8 cellular contexts compared by ENCODE assay signal in the genomic region with DNA sequence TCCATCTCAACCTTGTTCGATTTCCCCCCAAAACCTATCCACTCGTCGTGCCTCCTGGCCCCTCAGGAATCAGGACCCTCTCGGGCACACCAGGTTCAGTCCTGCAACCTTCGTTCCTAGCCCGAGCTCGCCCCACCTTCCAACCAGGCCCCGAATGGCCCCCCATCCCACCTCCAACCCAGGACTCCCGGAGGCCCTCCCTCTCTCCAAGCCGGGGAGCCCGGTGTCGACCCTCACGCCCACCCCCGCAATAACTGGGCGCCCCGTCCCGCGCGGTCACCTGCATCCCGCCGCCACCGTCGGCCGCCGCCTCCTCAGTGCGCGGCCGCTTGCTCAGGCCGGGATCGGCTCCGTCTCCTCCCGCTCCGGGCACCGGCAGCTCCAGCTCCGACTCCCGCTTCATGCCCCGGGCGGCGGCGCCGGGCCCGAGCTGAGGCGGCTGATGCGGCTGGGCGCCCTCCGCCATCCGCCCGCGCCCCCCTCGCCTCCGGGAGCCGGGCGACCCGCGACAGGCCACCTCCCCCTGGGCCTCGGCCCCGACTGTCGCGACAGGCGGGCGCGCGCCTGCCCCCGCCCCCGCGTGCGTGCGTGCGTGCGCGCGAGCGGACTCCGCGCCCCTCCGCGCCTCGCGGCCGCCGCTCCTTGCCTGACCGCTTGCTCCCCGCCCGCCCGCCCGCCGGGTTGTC. TPM values are rescaled to one million over a fixed set of nuclear protein-coding genes. Genes with fewer than 3 reads are reported as not detected.
DNase-seq lines count a peak whose midpoint lies in the region; ATAC-seq lines count a peak whose summit lies in the region.

No MANE protein-coding gene starts in this region.

- no peaks in the 10 kb centered on the region for H3K9me3 ChIP-seq in CD4-positive, CD25-positive, alpha-beta regulatory T cell (ENCODE audit: control insufficient read depth in 2 of 2, low read length in 2 of 2)
- no peaks in the 10 kb centered on the region for H3K9me3 ChIP-seq in GM23248 (ENCODE audit: low read depth)

- H3K9ac ChIP-seq in GM23248, result peak overlapping the region; percentile 93

- peaks cover 28% of the 10 kb centered on the region for H3F3A ChIP-seq in GM23248 (ENCODE audit: insufficient read depth)

- H4K20me1 ChIP-seq in GM23248 (ENCODE audit: insufficient read depth), result no peaks in the 10 kb centered on the region

- 0 to 1% methylated on average over 29 to 60 of the region's 87 CpGs for WGBS in GM23248 (ENCODE audit: low coverage in 1 of 2, low lambda C conversion rate in 2 of 2, missing lambda C conversion rate in 2 of 2), 2 experiments

- peak; percentile 19 to 26 for ATAC-seq in CD4-positive, CD25-positive, alpha-beta regulatory T cell (ENCODE audit: low read depth in 2 of 2)
- ATAC-seq in naive B cell (ENCODE audit: low read depth in 2 of 2) (peak; percentile 22 to 31), GM21423 (IDR thresholded peaks at IDR 0.05; ENCODE audit: unreplicated experiment) (no peak)

- peak in 1 of 3 donors; percentile 11 for DNase-seq in CD4-positive, CD25-positive, alpha-beta regulatory T cell
- DNase-seq in GM23248 (no peak), T follicular helper cell (ENCODE audit: low read depth) (peak; percentile 3), epithelial cell of prostate (ENCODE audit: low read depth, low spot score) (no peak), naive B cell (peak; percentile 14), CD1c-positive myeloid dendritic cell (ENCODE audit: extremely low spot score) (no peak)
- no peak for DNase-seq in effector CD8-positive, alpha-beta T cell (lab: John Stamatoyannopoulos, UW)

- H2AFZ ChIP-seq in GM23248, result peak overlapping the region; percentile 83

- H3K4me3 Mint-ChIP-seq in CD4-positive, CD25-positive, alpha-beta regulatory T cell, result peak overlapping the region; percentile 88 to 94 (median 91)
- H3K4me3 Mint-ChIP-seq in naive B cell, result peak overlapping the region; percentile 60 to 95 (median 84)

- H3K9me3 Mint-ChIP-seq in CD4-positive, CD25-positive, alpha-beta regulatory T cell, result no peaks in the 10 kb centered on the region
- H3K9me3 Mint-ChIP-seq in naive B cell, result peaks cover 0 to 1% (median 0%) of the 10 kb centered on the region in 7 donors

- H3K27ac Mint-ChIP-seq in CD4-positive, CD25-positive, alpha-beta regulatory T cell, result peak overlapping the region in 2 of 3 donors; percentile 74 to 76
- peak overlapping the region in 4 of 6 donors; percentile 12 to 62 (median 46) for H3K27ac Mint-ChIP-seq in naive B cell

- in situ Hi-C loops in GM23248 (cut with MboI), result no loop called here

- H3K9me2 ChIP-seq in GM23248 (ENCODE audit: insufficient read depth), result no peaks in the 10 kb centered on the region

- peaks cover 77% of the 10 kb centered on the region for H3K27me3 Mint-ChIP-seq in CD4-positive, CD25-positive, alpha-beta regulatory T cell
- peaks cover 77 to 82% (median 82%) of the 10 kb centered on the region in 3 donors for H3K27me3 Mint-ChIP-seq in naive B cell

- H3K4me3 ChIP-seq in CD4-positive, CD25-positive, alpha-beta regulatory T cell (ENCODE audit: low read depth, low read length), result no peak overlapping the region
- peak overlapping the region; percentile 98 for H3K4me3 ChIP-seq in GM23248

- H3K36me3 ChIP-seq in CD4-positive, CD25-positive, alpha-beta regulatory T cell (ENCODE audit: control insufficient read depth, insufficient read depth, low read length), result no peaks in the 10 kb centered on the region
- H3K36me3 ChIP-seq in GM23248 (ENCODE audit: low read depth), result no peaks in the 10 kb centered on the region

- peaks cover 0 to 22% (median 8%) of the 10 kb centered on the region in 4 donors for H3K4me1 Mint-ChIP-seq in CD4-positive, CD25-positive, alpha-beta regulatory T cell
- peaks cover 14 to 15% (median 15%) of the 10 kb centered on the region in 3 donors for H3K4me1 Mint-ChIP-seq in naive B cell

- H3K4me2 ChIP-seq in GM23248 (ENCODE audit: unreplicated experiment), result peak overlapping the region; percentile 88

- peak overlapping the region; percentile 19 for H3K27ac ChIP-seq in CD4-positive, CD25-positive, alpha-beta regulatory T cell (ENCODE audit: insufficient read depth, low read length, poor library complexity, severe bottlenecking)
- H3K27ac ChIP-seq in GM23248 (peak overlapping the region; percentile 74), epithelial cell of prostate (peak overlapping the region; percentile 76)

- H3K79me2 ChIP-seq in GM23248 (ENCODE audit: insufficient read depth), result peaks cover 50% of the 10 kb centered on the region

- H3K36me3 Mint-ChIP-seq in CD4-positive, CD25-positive, alpha-beta regulatory T cell, result no peaks in the 10 kb centered on the region
- H3K36me3 Mint-ChIP-seq in naive B cell, result no peaks in the 10 kb centered on the region

- peaks cover 15% of the 10 kb centered on the region for H3K4me1 ChIP-seq in CD4-positive, CD25-positive, alpha-beta regulatory T cell (ENCODE audit: control insufficient read depth, insufficient read depth, low read length, poor library complexity, severe bottlenecking)
- peaks cover 18% of the 10 kb centered on the region for H3K4me1 ChIP-seq in GM23248 (ENCODE audit: insufficient read depth)

- H3K27me3 ChIP-seq in CD4-positive, CD25-positive, alpha-beta regulatory T cell (ENCODE audit: control insufficient read depth, insufficient read depth, low read length), result peaks cover 21% of the 10 kb centered on the region
- H3K27me3 ChIP-seq in GM23248 (replicated peaks; ENCODE audit: insufficient read depth), result no peaks in the 10 kb centered on the region

RNA-seq across cellular contexts. Expression of gene RBFOX2, which starts 0.5 kb away (rescaled TPM):
- total RNA-seq in CD4-positive, CD25-positive, alpha-beta regulatory T cell, result 0.52 TPM
- under 1 TPM in 1 of 4 donors, not detected in 3; 0.25 TPM for polyA plus RNA-seq in CD4-positive, CD25-positive, alpha-beta regulatory T cell
- total RNA-seq in GM23248 (2014; rRNA removed; shearing (Covaris generic)), result 136 and 139 TPM in 2 replicates
- polyA plus RNA-seq in GM23248 (2016; fragmentation: Nextera tagmentation; extraction: Ambion mirVana) (127 and 135 TPM in 2 replicates), naive B cell (ENCODE audit: low read depth in 6 of 6) (not detected)

Comparison
In these comparisons a context has a peak if more than half of its experiments do, and no peak if none do; other contexts are left out.
1. DNase-seq: peak in T follicular helper cell (single experiment) and naive B cell (single experiment); none in GM23248 (single experiment), epithelial cell of prostate (single experiment), CD1c-positive myeloid dendritic cell (single experiment) and effector CD8-positive, alpha-beta T cell (single experiment).
2. H3K27ac ChIP-seq: peak in every context shown above with its lines; median percentile 76 in epithelial cell of prostate; 74 in GM23248; 19 in CD4-positive, CD25-positive, alpha-beta regulatory T cell.
3. RNA of gene RBFOX2, which starts 0.5 kb away (polyA plus RNA-seq): 127 to 135 TPM in GM23248; 0.25 TPM in CD4-positive, CD25-positive, alpha-beta regulatory T cell and not detected in naive B cell; every median in the first group is over 100 times any median in the second.